In the genomic region with DNA sequence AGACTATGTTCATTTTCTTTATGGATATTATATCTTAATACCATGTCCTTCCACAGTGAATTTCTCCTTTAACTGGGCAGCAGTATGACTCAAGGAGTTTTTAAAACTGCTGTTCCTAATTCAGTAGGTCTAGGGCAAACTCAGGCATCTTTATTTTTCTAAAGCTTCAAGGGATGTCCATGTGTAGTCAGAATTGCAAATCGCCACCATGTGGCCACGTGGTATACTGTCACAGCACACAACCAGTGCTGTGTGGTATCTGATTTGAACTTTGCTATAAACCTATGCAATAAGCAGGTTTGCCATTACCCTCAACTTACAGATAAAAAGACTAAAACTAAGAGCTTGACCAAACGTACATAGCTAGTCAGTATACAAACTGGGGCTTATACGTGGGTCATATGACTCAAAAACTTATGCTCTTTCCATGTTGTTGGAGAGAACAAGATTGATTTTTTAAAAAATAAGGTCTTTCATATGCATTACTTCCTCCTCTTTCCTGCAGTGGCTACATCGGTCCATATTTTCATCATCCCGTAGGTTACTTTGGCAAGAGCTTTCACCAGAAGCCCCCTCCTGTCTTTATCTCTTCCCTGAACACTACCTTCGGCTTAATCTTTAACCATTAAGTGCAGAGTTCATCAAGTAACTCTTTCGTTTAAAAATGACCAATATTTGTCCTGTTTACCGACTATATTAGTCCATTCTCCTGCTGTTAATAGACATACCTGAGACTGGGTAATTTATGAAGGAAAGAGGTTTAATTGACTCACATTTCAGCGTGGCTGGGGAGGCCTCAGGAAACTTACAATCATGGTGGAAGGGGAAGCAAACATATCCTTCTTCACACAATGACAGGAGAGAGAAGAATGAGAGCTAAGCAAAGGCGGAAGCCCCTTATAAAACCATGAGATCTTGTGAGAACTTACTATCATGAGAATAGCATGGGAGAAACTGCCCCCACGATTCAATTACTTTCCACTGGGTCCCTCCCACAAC, we compare ENCODE assay signal across 8 cellular contexts. TPM values are rescaled to one million over a fixed set of nuclear protein-coding genes. Genes with fewer than 3 reads are reported as not detected.
A peak's percentile ranks its signal among the peaks of the same experiment; 100 is the strongest.
DNase-seq lines count a peak whose midpoint lies in the region; ATAC-seq and TF ChIP-seq lines count a peak whose summit lies in the region.

No MANE protein-coding gene starts in this region.

- 52 to 62% (median 53%) methylated on average over 11 to 12 of the region's 12 CpGs for WGBS in heart left ventricle, 4 donors
- WGBS in spleen, 5 donors: 45 to 57% (median 48%) methylated on average over 11 to 12 of the region's 12 CpGs

- no peak overlapping the region for H3K4me3 ChIP-seq in heart left ventricle
- H3K4me3 ChIP-seq in spleen: no peak overlapping the region

- no peaks in the 10 kb centered on the region for H3K36me3 ChIP-seq in heart left ventricle
- no peaks in the 10 kb centered on the region for H3K36me3 ChIP-seq in spleen

- H3K27me3 ChIP-seq in heart left ventricle: peaks cover 0 to 2% (median 0%) of the 10 kb centered on the region in 9 donors
- no peaks in the 10 kb centered on the region for H3K27me3 ChIP-seq in spleen (replicated peaks in 1 of 7)

- no peaks in the 10 kb centered on the region for H3K9me3 Mint-ChIP-seq in activated T-cell treated with anti-CD3 and anti-CD28 coated beads, Interleukin-2, amount 50 U/mL, for 4 hours

- peaks cover 14% of the 10 kb centered on the region for H3K4me1 Mint-ChIP-seq in activated T-cell treated with anti-CD3 and anti-CD28 coated beads, Interleukin-2, amount 50 U/mL, for 4 hours (ENCODE audit: low read depth)

- ATAC-seq in GM18505 (IDR thresholded peaks at IDR 0.05; ENCODE audit: unreplicated experiment): peak; percentile 76
- peak; percentile 71 for ATAC-seq in HG02840 (IDR thresholded peaks at IDR 0.05; ENCODE audit: low FRiP score, unreplicated experiment)
- peak; percentile 67 to 80 for ATAC-seq in activated T-cell treated with anti-CD3 and anti-CD28 coated beads, Interleukin-2, amount 50 U/mL, for 4 hours
- ATAC-seq in heart left ventricle: peak in 3 of 4 donors; percentile 48 to 75 (median 53)

- H3K4me1 ChIP-seq in heart left ventricle (peaks cover 0 to 4% (median 0%) of the 10 kb centered on the region in 12 donors), spleen (peaks cover 0 to 13% (median 5%) of the 10 kb centered on the region in 6 donors)

- H3K27ac ChIP-seq in heart left ventricle (no peak overlapping the region), spleen (no peak overlapping the region)

- TF ChIP-seq CTCF in heart left ventricle (IDR thresholded peaks at IDR 0.05) (peak; percentile 31 to 68 (median 43)), spleen (IDR thresholded peaks at IDR 0.05 in 8 of 11, conservative IDR thresholded peaks at IDR 0.05 in 3 of 11) (peak in 9 of 11 experiments; percentile 19 to 64 (median 53))

- no peaks in the 10 kb centered on the region for H3K36me3 Mint-ChIP-seq in activated T-cell treated with anti-CD3 and anti-CD28 coated beads, Interleukin-2, amount 50 U/mL, for 4 hours (ENCODE audit: insufficient read depth)

- peak; percentile 70 for DNase-seq in Ammon's horn (ENCODE audit: low spot score)
- DNase-seq in NCI-H2196 (lab: John Stamatoyannopoulos, UW; ENCODE audit: unreplicated experiment): peak; percentile 48
- DNase-seq in activated T-cell treated with anti-CD3 and anti-CD28 coated beads, Interleukin-2, amount 50 U/mL, for 4 hours: no peak
- peak in 1 of 5 donors; percentile 28 for DNase-seq in heart left ventricle
- DNase-seq in spleen: no peak
- no peak for DNase-seq in cortex of kidney (lab: John Stamatoyannopoulos, UW)

- H3K4me3 Mint-ChIP-seq in activated T-cell treated with anti-CD3 and anti-CD28 coated beads, Interleukin-2, amount 50 U/mL, for 4 hours: no peak overlapping the region

- H3K9me3 ChIP-seq in heart left ventricle: no peaks in the 10 kb centered on the region
- no peaks in the 10 kb centered on the region for H3K9me3 ChIP-seq in spleen

- intact Hi-C loops in heart left ventricle (cut with DNase I): loop anchor here in 9 of 10 donors (2.0 to 10.0 kb wide), 4 partner anchors 227 to 411 kb away; no protein-coding TSS in a partner anchor
- intact Hi-C loops in spleen (cut with DNase I; ENCODE audit: low total_unique reads): loop anchor here (5.0 kb wide), 1 partner anchor 228 kb away; no protein-coding TSS in a partner anchor

- TF ChIP-seq POLR2A in GM18505 (IDR thresholded peaks at IDR 0.05; ENCODE audit: borderline replicate concordance, extremely low read depth, insufficient read depth, insufficient read length): no peak
- TF ChIP-seq POLR2A in heart left ventricle (IDR thresholded peaks at IDR 0.05): no peak
- TF ChIP-seq POLR2A in spleen (IDR thresholded peaks at IDR 0.05): no peak

- H3K27me3 Mint-ChIP-seq in activated T-cell treated with anti-CD3 and anti-CD28 coated beads, Interleukin-2, amount 50 U/mL, for 4 hours (ENCODE audit: low read depth): no peaks in the 10 kb centered on the region

RNA-seq across cellular contexts. Expression of gene HTATIP2, which starts 8.0 kb away (rescaled TPM):
- total RNA-seq in activated T-cell treated with anti-CD3 and anti-CD28 coated beads, Interleukin-2, amount 50 U/mL, for 4 hours: 10 to 100 TPM; 36.6 to 44.3 (median 37.8) TPM
- total RNA-seq in heart left ventricle (10 to 100 TPM; 11.1 to 33.8 (median 16.3) TPM), spleen (10 to 100 TPM; 35.6 to 70.2 (median 43.2) TPM)
- polyA plus RNA-seq in heart left ventricle (10 to 100 TPM; 10.6 to 33.7 TPM), spleen (10 to 100 TPM; 24.3 to 42.7 (median 30.6) TPM)

RNA-seq across cellular contexts. Expression of gene PRMT3, which starts 32.0 kb away (rescaled TPM):
- total RNA-seq in activated T-cell treated with anti-CD3 and anti-CD28 coated beads, Interleukin-2, amount 50 U/mL, for 4 hours: 10 to 100 TPM; 55.5 to 60.2 (median 57.1) TPM
- 10 to 100 TPM in 7 of 9 donors, 1 to 10 TPM in 2; 9.9 to 15.0 (median 10.5) TPM for total RNA-seq in heart left ventricle
- polyA plus RNA-seq in heart left ventricle: 10 to 100 TPM in 1 of 2 donors, 1 to 10 TPM in 1; 6.6 to 13.7 TPM
- total RNA-seq in spleen: 10 to 100 TPM; 12.8 to 20.7 (median 14.2) TPM
- polyA plus RNA-seq in spleen: 1 to 10 TPM; 6.9 to 9.2 (median 8.8) TPM

Comparison
In these comparisons a context has a peak if more than half of its experiments do, and no peak if none do; other contexts are left out.
1. DNase-seq: peak in Ammon's horn (single experiment) and NCI-H2196 (single experiment); none in activated T-cell treated with anti-CD3 and anti-CD28 coated beads, Interleukin-2, amount 50 U/mL, for 4 hours (single experiment), spleen (single experiment) and cortex of kidney (single experiment).
2. Peak in every context shown above with its lines, with median percentiles within 50 percentile points of each other: ATAC-seq.